19 cellular contexts compared by ENCODE assay signal in genomic region chr21:7917729-7918128, GRCh38.
"Had no signal": no experiment of that assay in that cellular context is flagged by ENCODE, and none has a peak within 500 bp of the region (broad histone marks: within the 10 kb centered on the region; RNA-seq: fewer than 3 reads in every experiment).

No MANE protein-coding gene starts in this region.

- ATAC-seq: foreskin keratinocyte; left lung; stimulated activated naive B cell treated with anti-CD40 and anti-IgM and Interleukin-4, amounts not matched to agents 10 μg/mL and 1 μg/mL and 100 μg/mL, for 72 hours; T-cell had no signal

- DNase-seq: activated B cell treated with CpG ODN at 0.5 μM for 24 hours; activated CD4-positive, alpha-beta memory T cell treated with anti-CD3 and anti-CD28 coated beads for 36 hours; activated CD4-positive, alpha-beta T cell treated with anti-CD3 and anti-CD28 coated beads for 4 hours; activated T-cell treated with anti-CD3 and anti-CD28 coated beads for 4 hours; amniotic stem cell; body of pancreas; caudate nucleus; dorsolateral prefrontal cortex; foreskin keratinocyte; hypothalamus; left lung; psoas muscle; SK-N-SH; spleen; stimulated activated CD4-positive, alpha-beta T cell treated with anti-CD3 and anti-CD28 coated beads, Interleukin-4, amount 100 ng/mL, for 4 hours; stimulated activated naive B cell treated with anti-CD40 and anti-IgM and Interleukin-4, amounts not matched to agents 10 μg/mL and 1 μg/mL and 100 μg/mL, for 72 hours; T-cell; thyroid gland had no signal

- H3K4me1 ChIP-seq: body of pancreas, foreskin keratinocyte, left lung, psoas muscle, spleen, thyroid gland had no signal

- H3K27me3 ChIP-seq: body of pancreas, dorsolateral prefrontal cortex, foreskin keratinocyte, left lung, spleen, thyroid gland had no signal

- H3K36me3 ChIP-seq: left lung, spleen, thyroid gland had no signal

- H3K27ac ChIP-seq: body of pancreas, dorsolateral prefrontal cortex, epithelial cell of prostate, foreskin keratinocyte, left lung, psoas muscle, spleen, thyroid gland had no signal

- H3K9me3 ChIP-seq: psoas muscle, thyroid gland had no signal

- H3K4me3 ChIP-seq: body of pancreas, dorsolateral prefrontal cortex, left lung, psoas muscle, spleen, thyroid gland had no signal
